1 cellular context compared by ENCODE assay signal in the genomic region with DNA sequence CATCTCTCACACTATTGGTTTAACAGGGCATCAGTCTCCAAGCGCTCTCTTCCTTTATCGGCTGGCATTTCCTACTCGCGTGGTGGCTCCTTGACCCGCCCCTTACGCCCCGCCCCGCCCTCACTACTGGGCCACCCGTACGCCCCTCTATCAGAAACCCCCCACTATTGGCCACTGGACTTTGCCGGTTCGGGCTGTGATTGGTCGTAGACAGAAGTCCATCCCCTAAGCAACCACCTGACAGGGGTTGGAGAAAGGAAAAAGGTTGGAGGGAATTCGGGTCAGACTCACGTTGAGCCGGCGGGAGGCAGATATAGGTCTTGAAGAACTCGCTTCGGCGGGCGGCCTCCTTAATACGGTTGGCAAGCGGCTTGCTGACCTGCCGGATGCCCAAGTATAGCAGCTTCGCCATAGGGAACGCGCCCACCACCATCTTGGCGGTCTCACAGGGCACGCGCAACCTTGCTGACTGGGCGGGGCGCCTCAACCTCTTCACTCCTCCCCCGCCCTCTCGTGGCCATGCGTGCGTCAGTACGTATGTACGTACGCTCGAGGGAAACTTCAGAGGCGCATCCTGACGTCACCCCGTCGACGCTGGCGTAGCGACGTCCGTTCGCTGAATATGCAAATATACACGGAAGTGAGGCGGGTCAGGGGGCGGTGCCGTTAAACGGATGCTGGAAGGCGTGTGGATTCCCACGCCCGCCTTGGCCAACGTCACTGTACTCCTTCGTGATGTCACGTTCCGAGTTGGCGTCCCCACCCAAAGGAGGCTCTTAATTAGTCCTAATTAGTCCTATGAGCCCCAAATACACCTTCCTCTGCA.
A peak's percentile ranks its signal among the peaks of the same experiment; 100 is the strongest.
TF ChIP-seq lines count a peak whose summit lies in the region.

Gene OPA3, minus strand, starts transcription at position 471 of the 826 bp plus-strand sequence. Its CDS starts 38 bp downstream, at position 433.

TF ChIP-seq in HepG2, 621 proteins besides CTCF, POLR2A, EP300 and RAD21 (continued from another document and continues in another):
- TF ChIP-seq, protein P1, sequence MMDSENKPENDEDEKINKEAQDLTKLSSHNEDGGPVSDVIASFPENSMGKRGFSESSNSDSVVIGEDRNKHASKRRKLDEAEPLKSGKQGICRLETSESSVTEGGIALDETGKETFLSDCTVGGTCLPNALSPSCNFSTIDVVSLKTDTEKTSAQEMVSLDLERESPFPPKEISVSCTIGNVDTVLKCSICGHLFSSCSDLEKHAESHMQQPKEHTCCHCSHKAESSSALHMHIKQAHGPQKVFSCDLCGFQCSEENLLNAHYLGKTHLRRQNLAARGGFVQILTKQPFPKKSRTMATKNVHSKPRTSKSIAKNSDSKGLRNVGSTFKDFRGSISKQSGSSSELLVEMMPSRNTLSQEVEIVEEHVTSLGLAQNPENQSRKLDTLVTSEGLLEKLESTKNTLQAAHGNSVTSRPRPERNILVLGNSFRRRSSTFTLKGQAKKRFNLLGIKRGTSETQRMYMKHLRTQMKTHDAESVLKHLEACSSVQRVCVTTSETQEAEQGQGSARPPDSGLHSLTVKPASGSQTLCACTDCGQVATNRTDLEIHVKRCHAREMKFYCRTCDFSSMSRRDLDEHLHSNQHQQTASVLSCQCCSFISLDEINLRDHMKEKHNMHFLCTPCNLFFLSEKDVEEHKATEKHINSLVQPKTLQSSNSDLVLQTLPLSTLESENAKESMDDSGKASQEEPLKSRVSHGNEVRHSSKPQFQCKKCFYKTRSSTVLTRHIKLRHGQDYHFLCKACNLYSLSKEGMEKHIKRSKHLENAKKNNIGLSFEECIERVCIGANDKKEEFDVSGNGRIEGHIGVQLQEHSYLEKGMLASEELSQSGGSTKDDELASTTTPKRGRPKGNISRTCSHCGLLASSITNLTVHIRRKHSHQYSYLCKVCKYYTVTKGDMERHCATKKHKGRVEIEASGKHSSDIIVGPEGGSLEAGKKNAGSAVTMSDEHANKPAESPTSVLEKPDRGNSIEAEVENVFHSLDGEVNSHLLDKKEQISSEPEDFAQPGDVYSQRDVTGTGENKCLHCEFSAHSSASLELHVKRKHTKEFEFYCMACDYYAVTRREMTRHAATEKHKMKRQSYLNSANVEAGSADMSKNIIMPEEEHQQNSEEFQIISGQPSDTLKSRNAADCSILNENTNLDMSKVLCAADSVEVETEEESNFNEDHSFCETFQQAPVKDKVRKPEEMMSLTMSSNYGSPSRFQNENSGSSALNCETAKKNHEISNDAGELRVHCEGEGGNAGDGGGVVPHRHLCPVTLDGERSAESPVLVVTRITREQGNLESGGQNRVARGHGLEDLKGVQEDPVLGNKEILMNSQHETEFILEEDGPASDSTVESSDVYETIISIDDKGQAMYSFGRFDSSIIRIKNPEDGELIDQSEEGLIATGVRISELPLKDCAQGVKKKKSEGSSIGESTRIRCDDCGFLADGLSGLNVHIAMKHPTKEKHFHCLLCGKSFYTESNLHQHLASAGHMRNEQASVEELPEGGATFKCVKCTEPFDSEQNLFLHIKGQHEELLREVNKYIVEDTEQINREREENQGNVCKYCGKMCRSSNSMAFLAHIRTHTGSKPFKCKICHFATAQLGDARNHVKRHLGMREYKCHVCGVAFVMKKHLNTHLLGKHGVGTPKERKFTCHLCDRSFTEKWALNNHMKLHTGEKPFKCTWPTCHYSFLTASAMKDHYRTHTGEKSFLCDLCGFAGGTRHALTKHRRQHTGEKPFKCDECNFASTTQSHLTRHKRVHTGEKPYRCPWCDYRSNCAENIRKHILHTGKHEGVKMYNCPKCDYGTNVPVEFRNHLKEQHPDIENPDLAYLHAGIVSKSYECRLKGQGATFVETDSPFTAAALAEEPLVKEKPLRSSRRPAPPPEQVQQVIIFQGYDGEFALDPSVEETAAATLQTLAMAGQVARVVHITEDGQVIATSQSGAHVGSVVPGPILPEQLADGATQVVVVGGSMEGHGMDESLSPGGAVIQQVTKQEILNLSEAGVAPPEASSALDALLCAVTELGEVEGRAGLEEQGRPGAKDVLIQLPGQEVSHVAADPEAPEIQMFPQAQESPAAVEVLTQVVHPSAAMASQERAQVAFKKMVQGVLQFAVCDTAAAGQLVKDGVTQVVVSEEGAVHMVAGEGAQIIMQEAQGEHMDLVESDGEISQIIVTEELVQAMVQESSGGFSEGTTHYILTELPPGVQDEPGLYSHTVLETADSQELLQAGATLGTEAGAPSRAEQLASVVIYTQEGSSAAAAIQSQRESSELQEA (CRISPR knock-in tag; IDR thresholded peaks at IDR 0.05; ENCODE audit: not compliant biosample characterization), result no peak
- TF ChIP-seq ZZZ3 (CRISPR knock-in tag; IDR thresholded peaks at IDR 0.05; ENCODE audit: borderline replicate concordance) (peak; percentile 71; the same call in 1 of the 2 replicates), DBP (CRISPR knock-in tag; IDR thresholded peaks at IDR 0.05; ENCODE audit: not compliant biosample characterization) (no peak), KLF6 (CRISPR knock-in tag; IDR thresholded peaks at IDR 0.05) (0 out of 2 replicates have a peak, but pooled peaks have one; percentile 19), GABPB1 (CRISPR knock-in tag; IDR thresholded peaks at IDR 0.05) (peak; percentile 87), ARNT2 (CRISPR knock-in tag; IDR thresholded peaks at IDR 0.05; ENCODE audit: low read depth) (no peak), ZMAT3 (CRISPR knock-in tag; conservative IDR thresholded peaks at IDR 0.05) (no peak), NFIB (CRISPR knock-in tag; IDR thresholded peaks at IDR 0.05; ENCODE audit: borderline replicate concordance) (no peak), NKX3-1 (CRISPR knock-in tag; IDR thresholded peaks at IDR 0.05) (no peak), ISL2 (CRISPR knock-in tag; IDR thresholded peaks at IDR 0.05) (no peak; the same call in 1 of the 2 replicates), THYN1 (CRISPR knock-in tag; IDR thresholded peaks at IDR 0.05; ENCODE audit: borderline replicate concordance, low read depth) (no peak), ZNF567 (CRISPR knock-in tag; IDR thresholded peaks at IDR 0.05; ENCODE audit: borderline replicate concordance) (peak; percentile 66; the same call in 1 of the 2 replicates), HNRNPLL (IDR thresholded peaks at IDR 0.05; ENCODE audit: low read depth, low read length, poor library complexity, severe bottlenecking) (peak; percentile 79), ATF1 (CRISPR knock-in tag; IDR thresholded peaks at IDR 0.05) (peak; percentile 98), ZNF382 (CRISPR knock-in tag; IDR thresholded peaks at IDR 0.05; ENCODE audit: borderline replicate concordance) (no peak), ZNF17 (CRISPR knock-in tag; IDR thresholded peaks at IDR 0.05) (no peak), GLI4 (CRISPR knock-in tag; IDR thresholded peaks at IDR 0.05; ENCODE audit: borderline replicate concordance) (no peak), ZNF619 (CRISPR knock-in tag; IDR thresholded peaks at IDR 0.05) (no peak; the same call in 1 of the 2 replicates), ZNF552 (CRISPR knock-in tag; IDR thresholded peaks at IDR 0.05; ENCODE audit: borderline replicate concordance) (no peak), NPAS2 (CRISPR knock-in tag; IDR thresholded peaks at IDR 0.05; ENCODE audit: borderline replicate concordance) (no peak), PRMT3 (CRISPR knock-in tag; IDR thresholded peaks at IDR 0.05; ENCODE audit: borderline replicate concordance, low read depth) (0 out of 2 replicates have a peak, but pooled peaks have one; percentile 1), ZNF777 (CRISPR knock-in tag; IDR thresholded peaks at IDR 0.05) (0 out of 2 replicates have a peak, but pooled peaks have one; percentile 5), ZNF510 (CRISPR knock-in tag; IDR thresholded peaks at IDR 0.05; ENCODE audit: low read depth) (no peak), ZNF337 (CRISPR knock-in tag; IDR thresholded peaks at IDR 0.05; ENCODE audit: borderline replicate concordance, low read depth) (no peak), CREM (IDR thresholded peaks at IDR 0.05) (peak; percentile 98), CREM (CRISPR knock-in tag; IDR thresholded peaks at IDR 0.05) (peak; percentile 65), SP5 (CRISPR knock-in tag; IDR thresholded peaks at IDR 0.05; ENCODE audit: borderline replicate concordance, low read depth) (peak; percentile 83), ZNF432 (CRISPR knock-in tag; IDR thresholded peaks at IDR 0.05; ENCODE audit: borderline replicate concordance) (no peak), RNF2 (conservative IDR thresholded peaks at IDR 0.05; ENCODE audit: low read depth) (peak; percentile 72), ZNF639 (CRISPR knock-in tag; conservative IDR thresholded peaks at IDR 0.05) (0 out of 2 replicates have a peak, but pooled peaks have one; percentile 33), MLLT10 (CRISPR knock-in tag; IDR thresholded peaks at IDR 0.05) (no peak), POLR2AphosphoS2 (IDR thresholded peaks at IDR 0.05; ENCODE audit: low read depth, low read length) (no peak), ADNP (CRISPR knock-in tag; IDR thresholded peaks at IDR 0.05) (no peak), PTBP1 (IDR thresholded peaks at IDR 0.05; ENCODE audit: low read depth, low read length, poor library complexity, severe bottlenecking) (no peak), KAT8 (CRISPR knock-in tag; IDR thresholded peaks at IDR 0.05) (peak; percentile 88; the same call in 1 of the 2 replicates)
- TF ChIP-seq, protein P2, sequence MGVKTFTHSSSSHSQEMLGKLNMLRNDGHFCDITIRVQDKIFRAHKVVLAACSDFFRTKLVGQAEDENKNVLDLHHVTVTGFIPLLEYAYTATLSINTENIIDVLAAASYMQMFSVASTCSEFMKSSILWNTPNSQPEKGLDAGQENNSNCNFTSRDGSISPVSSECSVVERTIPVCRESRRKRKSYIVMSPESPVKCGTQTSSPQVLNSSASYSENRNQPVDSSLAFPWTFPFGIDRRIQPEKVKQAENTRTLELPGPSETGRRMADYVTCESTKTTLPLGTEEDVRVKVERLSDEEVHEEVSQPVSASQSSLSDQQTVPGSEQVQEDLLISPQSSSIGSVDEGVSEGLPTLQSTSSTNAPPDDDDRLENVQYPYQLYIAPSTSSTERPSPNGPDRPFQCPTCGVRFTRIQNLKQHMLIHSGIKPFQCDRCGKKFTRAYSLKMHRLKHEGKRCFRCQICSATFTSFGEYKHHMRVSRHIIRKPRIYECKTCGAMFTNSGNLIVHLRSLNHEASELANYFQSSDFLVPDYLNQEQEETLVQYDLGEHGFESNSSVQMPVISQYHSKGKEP (CRISPR knock-in tag; IDR thresholded peaks at IDR 0.05), result no peak
- TF ChIP-seq, protein P3, sequence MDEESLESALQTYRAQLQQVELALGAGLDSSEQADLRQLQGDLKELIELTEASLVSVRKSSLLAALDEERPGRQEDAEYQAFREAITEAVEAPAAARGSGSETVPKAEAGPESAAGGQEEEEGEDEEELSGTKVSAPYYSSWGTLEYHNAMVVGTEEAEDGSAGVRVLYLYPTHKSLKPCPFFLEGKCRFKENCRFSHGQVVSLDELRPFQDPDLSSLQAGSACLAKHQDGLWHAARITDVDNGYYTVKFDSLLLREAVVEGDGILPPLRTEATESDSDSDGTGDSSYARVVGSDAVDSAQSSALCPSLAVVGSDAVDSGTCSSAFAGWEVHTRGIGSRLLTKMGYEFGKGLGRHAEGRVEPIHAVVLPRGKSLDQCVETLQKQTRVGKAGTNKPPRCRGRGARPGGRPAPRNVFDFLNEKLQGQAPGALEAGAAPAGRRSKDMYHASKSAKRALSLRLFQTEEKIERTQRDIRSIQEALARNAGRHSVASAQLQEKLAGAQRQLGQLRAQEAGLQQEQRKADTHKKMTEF (CRISPR knock-in tag; IDR thresholded peaks at IDR 0.05), result peak; percentile 30
- TF ChIP-seq, protein P4, sequence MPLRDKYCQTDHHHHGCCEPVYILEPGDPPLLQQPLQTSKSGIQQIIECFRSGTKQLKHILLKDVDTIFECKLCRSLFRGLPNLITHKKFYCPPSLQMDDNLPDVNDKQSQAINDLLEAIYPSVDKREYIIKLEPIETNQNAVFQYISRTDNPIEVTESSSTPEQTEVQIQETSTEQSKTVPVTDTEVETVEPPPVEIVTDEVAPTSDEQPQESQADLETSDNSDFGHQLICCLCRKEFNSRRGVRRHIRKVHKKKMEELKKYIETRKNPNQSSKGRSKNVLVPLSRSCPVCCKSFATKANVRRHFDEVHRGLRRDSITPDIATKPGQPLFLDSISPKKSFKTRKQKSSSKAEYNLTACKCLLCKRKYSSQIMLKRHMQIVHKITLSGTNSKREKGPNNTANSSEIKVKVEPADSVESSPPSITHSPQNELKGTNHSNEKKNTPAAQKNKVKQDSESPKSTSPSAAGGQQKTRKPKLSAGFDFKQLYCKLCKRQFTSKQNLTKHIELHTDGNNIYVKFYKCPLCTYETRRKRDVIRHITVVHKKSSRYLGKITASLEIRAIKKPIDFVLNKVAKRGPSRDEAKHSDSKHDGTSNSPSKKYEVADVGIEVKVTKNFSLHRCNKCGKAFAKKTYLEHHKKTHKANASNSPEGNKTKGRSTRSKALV (CRISPR knock-in tag; IDR thresholded peaks at IDR 0.05), result no peak
- TF ChIP-seq, protein P5, sequence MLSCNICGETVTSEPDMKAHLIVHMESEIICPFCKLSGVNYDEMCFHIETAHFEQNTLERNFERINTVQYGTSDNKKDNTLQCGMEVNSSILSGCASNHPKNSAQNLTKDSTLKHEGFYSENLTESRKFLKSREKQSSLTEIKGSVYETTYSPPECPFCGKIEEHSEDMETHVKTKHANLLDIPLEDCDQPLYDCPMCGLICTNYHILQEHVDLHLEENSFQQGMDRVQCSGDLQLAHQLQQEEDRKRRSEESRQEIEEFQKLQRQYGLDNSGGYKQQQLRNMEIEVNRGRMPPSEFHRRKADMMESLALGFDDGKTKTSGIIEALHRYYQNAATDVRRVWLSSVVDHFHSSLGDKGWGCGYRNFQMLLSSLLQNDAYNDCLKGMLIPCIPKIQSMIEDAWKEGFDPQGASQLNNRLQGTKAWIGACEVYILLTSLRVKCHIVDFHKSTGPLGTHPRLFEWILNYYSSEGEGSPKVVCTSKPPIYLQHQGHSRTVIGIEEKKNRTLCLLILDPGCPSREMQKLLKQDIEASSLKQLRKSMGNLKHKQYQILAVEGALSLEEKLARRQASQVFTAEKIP (CRISPR knock-in tag; IDR thresholded peaks at IDR 0.05; ENCODE audit: borderline replicate concordance), result no peak
- TF ChIP-seq, protein P6, sequence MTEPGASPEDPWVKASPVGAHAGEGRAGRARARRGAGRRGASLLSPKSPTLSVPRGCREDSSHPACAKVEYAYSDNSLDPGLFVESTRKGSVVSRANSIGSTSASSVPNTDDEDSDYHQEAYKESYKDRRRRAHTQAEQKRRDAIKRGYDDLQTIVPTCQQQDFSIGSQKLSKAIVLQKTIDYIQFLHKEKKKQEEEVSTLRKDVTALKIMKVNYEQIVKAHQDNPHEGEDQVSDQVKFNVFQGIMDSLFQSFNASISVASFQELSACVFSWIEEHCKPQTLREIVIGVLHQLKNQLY (CRISPR knock-in tag; IDR thresholded peaks at IDR 0.05), result peak; percentile 83
